Comparison of ENCODE assay signal across 13 cellular contexts in genomic region chr4:188045461-188045860, GRCh38. TPM values are rescaled to one million over a fixed set of nuclear protein-coding genes. Genes with fewer than 3 reads are reported as not detected.
"Had no signal": no experiment of that assay in that cellular context is flagged by ENCODE, and none has a peak within 500 bp of the region (broad histone marks: within the 10 kb centered on the region; RNA-seq: fewer than 3 reads in every experiment).

No MANE protein-coding gene starts in this region.

RNA-seq across cellular contexts. Expression of gene ZFP42, which starts 49.9 kb away (rescaled TPM):
- total RNA-seq: activated B cell treated with CpG ODN at 0.5 μM for 24 hours; activated CD4-positive, alpha-beta memory T cell treated with anti-CD3 and anti-CD28 coated beads for 36 hours; activated CD4-positive, alpha-beta memory T cell treated with anti-CD3 and anti-CD28 coated beads, Interleukin-2, amount 10 ng/mL, durations not matched to agents 7 days and 5 days; activated CD4-positive, alpha-beta T cell treated with anti-CD3 and anti-CD28 coated beads for 36 hours; activated CD4-positive, alpha-beta T cell treated with anti-CD3 and anti-CD28 coated beads, Interleukin-2, amount 10 ng/mL, durations not matched to agents 24 days and 14 days; activated CD4-positive, alpha-beta T cell treated with anti-CD3 and anti-CD28 coated beads, Interleukin-2, amount 10 ng/mL, durations not matched to agents 7 days and 5 days; activated CD8-positive, alpha-beta memory T cell treated with anti-CD3 and anti-CD28 coated beads for 36 hours; activated CD8-positive, alpha-beta memory T cell treated with anti-CD3 and anti-CD28 coated beads, Interleukin-2, amount 10 ng/mL, durations not matched to agents 7 days and 5 days; activated CD8-positive, alpha-beta T cell treated with anti-CD3 and anti-CD28 coated beads for 36 hours; activated CD8-positive, alpha-beta T cell treated with anti-CD3 and anti-CD28 coated beads, Interleukin-2, amount 10 ng/mL, durations not matched to agents 7 days and 5 days; T-cell; T-helper 1 cell treated with Interleukin-12 subunit alpha and Interleukin-12 subunit beta and Interleukin-4 antibody, amounts not matched to agents 30 ng/mL and 1 ng/mL, for 36 hours; T-helper 17 cell had no signal
